In genomic region chr3:101574388-101575156, GRCh38 we compare ENCODE assay signal across 8 cellular contexts.
A peak's percentile ranks its signal among the peaks of the same experiment; 100 is the strongest.
DNase-seq lines count a peak whose midpoint lies in the region; ATAC-seq, FAIRE-seq and TF ChIP-seq lines count a peak whose summit lies in the region.

No MANE protein-coding gene starts in this region.

- H3K4me3 ChIP-seq in brain microvascular endothelial cell (ENCODE audit: low read depth, low read length) = peak overlapping the region; percentile 92
- H3K4me3 ChIP-seq in skin epidermis = peak overlapping the region; percentile 58 to 91 (median 82)

- H3K27me3 ChIP-seq in brain microvascular endothelial cell (replicated peaks) = no peaks in the 10 kb centered on the region

- H3K36me3 ChIP-seq in brain microvascular endothelial cell (replicated peaks) = peaks cover 9% of the 10 kb centered on the region

- ATAC-seq in GM21423 (IDR thresholded peaks at IDR 0.05; ENCODE audit: unreplicated experiment) = peak; percentile 37

- in situ Hi-C loops in brain microvascular endothelial cell (cut with HindIII; ENCODE audit: low pct_ligation_motif_present, low sequenced_read_pairs) = no loop called here

- no peak for TF ChIP-seq CTCF in brain microvascular endothelial cell (IDR thresholded peaks at IDR 0.05; ENCODE audit: low read depth, low read length, missing control alignments)

- no peak for FAIRE-seq in RCC 7860 (lab: Jason Lieb, UNC)

- DNase-seq in GDM1 (lab: John Stamatoyannopoulos, UW) (peak; percentile 39), HPDE6-E6E7 (ENCODE audit: extremely low spot score) (peak; percentile 37), RCC 7860 (ENCODE audit: low spot score) (peak; percentile 47), brain microvascular endothelial cell (peak; percentile 45), iPS-NIHi7 (ENCODE audit: extremely low spot score) (peak; percentile 48), epidermal melanocyte (ENCODE audit: insufficient read length, low spot score) (no peak)

- peak overlapping the region; percentile 96 for H3K27ac ChIP-seq in brain microvascular endothelial cell
- H3K27ac ChIP-seq in skin epidermis = peak overlapping the region; percentile 81 to 100 (median 98)
